ENCODE assay signal across 8 cellular contexts in genomic region chr17:38730526-38731379, GRCh38. TPM values are rescaled to one million over a fixed set of nuclear protein-coding genes. Genes with fewer than 3 reads are reported as not detected.
DNase-seq lines count a peak whose midpoint lies in the region; ATAC-seq and TF ChIP-seq lines count a peak whose summit lies in the region.

No MANE protein-coding gene starts in this region.

- H3K27me3 ChIP-seq in esophagus (ENCODE audit: control insufficient read depth in 1 of 2, insufficient read depth in 2 of 2, low read length in 2 of 2), result no peaks in the 10 kb centered on the region

- WGBS in esophagus, 2 donors, result 16% methylated on average over 25 to 27 of the region's 27 CpGs

- H3K27ac ChIP-seq in esophagus (ENCODE audit: low read depth in 2 of 2, low read length in 1 of 2), result peak overlapping the region; percentile 84 to 91

- no peaks in the 10 kb centered on the region for H3K9me3 ChIP-seq in esophagus (ENCODE audit: control insufficient read depth in 2 of 2, insufficient read depth in 1 of 2, low read depth in 1 of 2, low read length in 1 of 2)

- DNase-seq in DMS153 (lab: John Stamatoyannopoulos, UW), result peak; percentile 61
- no peak for DNase-seq in Jurkat, Clone E6-1 (ENCODE audit: low read depth, low spot score)
- DNase-seq in T-helper 2 cell treated with Interferon-gamma antibody and Interleukin-4, amounts not matched to agents 5 μg/mL and 100 μg/mL, for 36 hours (ENCODE audit: low spot score), result no peak
- DNase-seq in myocyte (ENCODE audit: low read depth), result peak; percentile 61
- DNase-seq in central memory CD4-positive, alpha-beta T cell, result no peak
- no peak for DNase-seq in HEK293T (ENCODE audit: extremely low spot score)

- peaks cover 0 to 20% of the 10 kb centered on the region in 2 donors for H3K4me1 ChIP-seq in esophagus (ENCODE audit: control insufficient read depth in 2 of 2, insufficient read depth in 2 of 2, low read length in 1 of 2)

- no peaks in the 10 kb centered on the region for H3K9me3 Mint-ChIP-seq in T-helper 2 cell treated with Interferon-gamma antibody and Interleukin-4, amounts not matched to agents 5 μg/mL and 100 μg/mL, for 36 hours

- H3K27me3 Mint-ChIP-seq in T-helper 2 cell treated with Interferon-gamma antibody and Interleukin-4, amounts not matched to agents 5 μg/mL and 100 μg/mL, for 36 hours (ENCODE audit: low read depth), result no peaks in the 10 kb centered on the region

- H3K4me1 Mint-ChIP-seq in T-helper 2 cell treated with Interferon-gamma antibody and Interleukin-4, amounts not matched to agents 5 μg/mL and 100 μg/mL, for 36 hours (ENCODE audit: low read depth), result peaks cover 56% of the 10 kb centered on the region

- H3K36me3 ChIP-seq in esophagus (ENCODE audit: control insufficient read depth in 2 of 2, insufficient read depth in 2 of 2, low read length in 1 of 2), result peaks cover 0 to 18% of the 10 kb centered on the region in 2 donors

- peak overlapping the region; percentile 94 for H3K4me3 ChIP-seq in Jurkat, Clone E6-1 (ENCODE audit: low read length)
- peak overlapping the region; percentile 81 to 86 for H3K4me3 ChIP-seq in esophagus (ENCODE audit: low read depth in 1 of 2, low read length in 2 of 2)

- H3K27ac Mint-ChIP-seq in T-helper 2 cell treated with Interferon-gamma antibody and Interleukin-4, amounts not matched to agents 5 μg/mL and 100 μg/mL, for 36 hours, result peak overlapping the region; percentile 95

- H3K4me3 Mint-ChIP-seq in T-helper 2 cell treated with Interferon-gamma antibody and Interleukin-4, amounts not matched to agents 5 μg/mL and 100 μg/mL, for 36 hours, result peak overlapping the region; percentile 96

- POLR2A ChIA-PET in HEK293T (lab: Yijun Ruan, JAX), result interaction anchor here (0.6 to 3.5 kb wide), 13 partner anchors 13 to 53 kb away, joined by 3 to 19 read pairs (median 4); partner anchors contain the start of gene PSMB3

- ATAC-seq in GM18517 (IDR thresholded peaks at IDR 0.05; ENCODE audit: unreplicated experiment), result no peak

- peaks cover 26% of the 10 kb centered on the region for H3K36me3 Mint-ChIP-seq in T-helper 2 cell treated with Interferon-gamma antibody and Interleukin-4, amounts not matched to agents 5 μg/mL and 100 μg/mL, for 36 hours (ENCODE audit: low read depth)

- CTCF ChIA-PET in HEK293T (lab: Yijun Ruan, JAX), result interaction anchor here (0.7 to 1.3 kb wide), 4 partner anchors 12 to 196 kb away, joined by 3 read pairs; no protein-coding TSS in a partner anchor

TF ChIP-seq in HEK293T, 16 proteins besides CTCF, POLR2A, EP300 and RAD21:
- no peak for TF ChIP-seq PKNOX1 (IDR thresholded peaks at IDR 0.05)
- no peak for TF ChIP-seq ELF4 (IDR thresholded peaks at IDR 0.05)
- no peak for TF ChIP-seq FOXA1 (IDR thresholded peaks at IDR 0.05)
- no peak for TF ChIP-seq TARDBP (IDR thresholded peaks at IDR 0.05)
- TF ChIP-seq CTBP1 (IDR thresholded peaks at IDR 0.05; ENCODE audit: borderline replicate concordance), result no peak
- no peak for TF ChIP-seq ARNT (IDR thresholded peaks at IDR 0.05)
- no peak for TF ChIP-seq ZNF384 (IDR thresholded peaks at IDR 0.05)
- no peak for TF ChIP-seq FOXM1 (IDR thresholded peaks at IDR 0.05; ENCODE audit: borderline replicate concordance)
- no peak for TF ChIP-seq LEF1 (IDR thresholded peaks at IDR 0.05; ENCODE audit: borderline replicate concordance)
- TF ChIP-seq SP1 (IDR thresholded peaks at IDR 0.05), result no peak
- no peak for TF ChIP-seq L3MBTL2 (conservative IDR thresholded peaks at IDR 0.05)
- TF ChIP-seq FOXK2 (IDR thresholded peaks at IDR 0.05), result no peak
- TF ChIP-seq NFRKB (IDR thresholded peaks at IDR 0.05), result no peak
- TF ChIP-seq HDGF (IDR thresholded peaks at IDR 0.05; ENCODE audit: borderline replicate concordance), result no peak
- TF ChIP-seq BHLHE40 (IDR thresholded peaks at IDR 0.05; ENCODE audit: borderline replicate concordance), result no peak

RNA-seq across cellular contexts. Expression of gene CISD3, which starts 0.6 kb away (rescaled TPM):
- 93.8 TPM for polyA plus RNA-seq in Jurkat, Clone E6-1 (2012; ENCODE audit: insufficient read depth, insufficient read length)
- polyA plus RNA-seq in esophagus, result 10 to 100 TPM; 14.5 to 28.5 TPM
- 3.7 and 6.2 TPM in 2 replicates for total RNA-seq in myocyte
- 32.6 TPM for polyA plus RNA-seq in myocyte (2012)

RNA-seq across cellular contexts. Expression of gene PCGF2, which starts 17.4 kb away (rescaled TPM):
- polyA plus RNA-seq in Jurkat, Clone E6-1 (2012; ENCODE audit: insufficient read depth, insufficient read length), result 29.7 TPM
- polyA plus RNA-seq in esophagus, result 10 to 100 TPM in 1 of 2 donors, 1 to 10 TPM in 1; 9.4 to 22.4 TPM
- 2.0 and 2.3 TPM in 2 replicates for total RNA-seq in myocyte
- 46.0 TPM for polyA plus RNA-seq in myocyte (2012)

RNA-seq across cellular contexts. Expression of gene PSMB3, which starts 21.8 kb away (rescaled TPM):
- polyA plus RNA-seq in Jurkat, Clone E6-1 (2012; ENCODE audit: insufficient read depth, insufficient read length), result 537 TPM
- polyA plus RNA-seq in esophagus, result 100 to 1,000 TPM; 198 to 204 TPM
- total RNA-seq in myocyte, result 165 and 179 TPM in 2 replicates
- polyA plus RNA-seq in myocyte (2012), result 229 TPM

RNA-seq across cellular contexts. Expression of gene MLLT6, which starts 25.7 kb away (rescaled TPM):
- 79.5 TPM for polyA plus RNA-seq in Jurkat, Clone E6-1 (2012; ENCODE audit: insufficient read depth, insufficient read length)
- 10 to 100 TPM; 20.9 to 66.1 TPM for polyA plus RNA-seq in esophagus
- total RNA-seq in myocyte, result 42.7 and 54.6 TPM in 2 replicates
- polyA plus RNA-seq in myocyte (2012), result 59.5 TPM

RNA-seq across cellular contexts. Expression of gene EPOP, which starts 56.0 kb away (rescaled TPM):
- polyA plus RNA-seq in Jurkat, Clone E6-1 (2012; ENCODE audit: insufficient read depth, insufficient read length), result 22.9 TPM
- polyA plus RNA-seq in esophagus, result 1 to 10 TPM; 1.1 to 1.9 TPM
- total RNA-seq in myocyte, result 0.94 and 1.2 TPM in 2 replicates
- 1.1 TPM for polyA plus RNA-seq in myocyte (2012)

Comparison
In these comparisons a context has a peak if more than half of its experiments do, and no peak if none do; other contexts are left out.
1. DNase-seq: peak in DMS153 (single experiment) and myocyte (single experiment); none in Jurkat, Clone E6-1 (single experiment), T-helper 2 cell treated with Interferon-gamma antibody and Interleukin-4, amounts not matched to agents 5 μg/mL and 100 μg/mL, for 36 hours (single experiment), central memory CD4-positive, alpha-beta T cell (single experiment) and HEK293T (single experiment).